1 cellular context compared by ENCODE assay signal in genomic region chr5:136104311-136104975, GRCh38.
TF ChIP-seq lines count a peak whose summit lies in the region.

No MANE protein-coding gene starts in this region.

TF ChIP-seq in GM23338, 12 proteins besides CTCF, POLR2A, EP300 and RAD21 (continued from another document):
- TF ChIP-seq EZH2 (IDR thresholded peaks at IDR 0.05; ENCODE audit: low read depth, unreplicated experiment) (no peak), ZNF114 (CRISPR knock-in tag; IDR thresholded peaks at IDR 0.05) (no peak), EZH2phosphoT487 (IDR thresholded peaks at IDR 0.05; ENCODE audit: unreplicated experiment) (no peak), CREB1 (CRISPR knock-in tag; IDR thresholded peaks at IDR 0.05; ENCODE audit: low read depth) (no peak), ZNF462 (CRISPR knock-in tag; IDR thresholded peaks at IDR 0.05) (no peak), STAT1 (IDR thresholded peaks at IDR 0.05; ENCODE audit: unreplicated experiment) (no peak), NANOG (IDR thresholded peaks at IDR 0.05; ENCODE audit: borderline replicate concordance) (no peak), REST (IDR thresholded peaks at IDR 0.05; ENCODE audit: unreplicated experiment) (no peak), ZNF331 (CRISPR knock-in tag; IDR thresholded peaks at IDR 0.05; ENCODE audit: low read depth) (no peak)
- TF ChIP-seq, protein P1, sequence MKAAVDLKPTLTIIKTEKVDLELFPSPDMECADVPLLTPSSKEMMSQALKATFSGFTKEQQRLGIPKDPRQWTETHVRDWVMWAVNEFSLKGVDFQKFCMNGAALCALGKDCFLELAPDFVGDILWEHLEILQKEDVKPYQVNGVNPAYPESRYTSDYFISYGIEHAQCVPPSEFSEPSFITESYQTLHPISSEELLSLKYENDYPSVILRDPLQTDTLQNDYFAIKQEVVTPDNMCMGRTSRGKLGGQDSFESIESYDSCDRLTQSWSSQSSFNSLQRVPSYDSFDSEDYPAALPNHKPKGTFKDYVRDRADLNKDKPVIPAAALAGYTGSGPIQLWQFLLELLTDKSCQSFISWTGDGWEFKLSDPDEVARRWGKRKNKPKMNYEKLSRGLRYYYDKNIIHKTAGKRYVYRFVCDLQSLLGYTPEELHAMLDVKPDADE (IDR thresholded peaks at IDR 0.05): no peak
